1 cellular context compared by ENCODE assay signal in the genomic region with DNA sequence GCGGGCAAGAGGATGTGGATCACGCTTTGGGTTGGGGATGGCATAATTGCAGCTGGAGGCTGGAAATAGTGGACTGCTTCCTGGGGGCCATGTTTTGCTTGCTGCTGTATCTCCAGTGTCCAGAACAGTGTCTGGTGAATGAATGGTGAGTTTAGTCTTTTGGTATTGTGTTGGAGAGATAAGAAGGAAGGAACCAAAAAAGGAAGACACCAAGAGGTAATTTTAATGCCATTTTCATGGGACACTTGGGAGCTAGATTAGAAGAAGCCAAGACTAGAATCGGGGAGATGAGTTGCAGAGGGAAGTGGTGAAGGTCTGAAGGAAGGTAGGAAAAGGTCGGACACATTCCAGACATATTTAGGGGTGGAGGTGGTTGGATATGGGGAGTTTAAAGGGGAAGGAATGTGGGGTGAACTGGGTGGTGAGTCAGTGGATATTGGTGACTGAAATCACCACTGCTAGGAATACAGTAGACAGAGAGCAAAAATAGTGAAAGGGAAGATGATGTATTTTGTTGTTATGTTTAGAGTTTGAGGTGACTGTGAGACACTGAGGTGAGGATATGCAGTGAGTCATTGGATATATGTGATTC.
TF ChIP-seq lines count a peak whose summit lies in the region.

No MANE protein-coding gene starts in this region.

TF ChIP-seq in HEK293, 187 proteins besides CTCF, POLR2A, EP300 and RAD21 (continued from another document):
- TF ChIP-seq, protein P1, sequence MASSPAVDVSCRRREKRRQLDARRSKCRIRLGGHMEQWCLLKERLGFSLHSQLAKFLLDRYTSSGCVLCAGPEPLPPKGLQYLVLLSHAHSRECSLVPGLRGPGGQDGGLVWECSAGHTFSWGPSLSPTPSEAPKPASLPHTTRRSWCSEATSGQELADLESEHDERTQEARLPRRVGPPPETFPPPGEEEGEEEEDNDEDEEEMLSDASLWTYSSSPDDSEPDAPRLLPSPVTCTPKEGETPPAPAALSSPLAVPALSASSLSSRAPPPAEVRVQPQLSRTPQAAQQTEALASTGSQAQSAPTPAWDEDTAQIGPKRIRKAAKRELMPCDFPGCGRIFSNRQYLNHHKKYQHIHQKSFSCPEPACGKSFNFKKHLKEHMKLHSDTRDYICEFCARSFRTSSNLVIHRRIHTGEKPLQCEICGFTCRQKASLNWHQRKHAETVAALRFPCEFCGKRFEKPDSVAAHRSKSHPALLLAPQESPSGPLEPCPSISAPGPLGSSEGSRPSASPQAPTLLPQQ (tag by site-specific recombination; IDR thresholded peaks at IDR 0.05): no peak
- TF ChIP-seq ZBTB11 (tag by site-specific recombination; conservative IDR thresholded peaks at IDR 0.05; ENCODE audit: low read depth) (no peak), BCL11B (tag by site-specific recombination; IDR thresholded peaks at IDR 0.05; ENCODE audit: low read depth) (no peak), ZNF37A (tag by site-specific recombination; IDR thresholded peaks at IDR 0.05) (no peak), ZNF174 (tag by site-specific recombination; IDR thresholded peaks at IDR 0.05) (no peak), ZNF416 (tag by site-specific recombination; IDR thresholded peaks at IDR 0.05) (no peak), ZNF184 (tag by site-specific recombination; IDR thresholded peaks at IDR 0.05) (no peak), PRDM10 (tag by site-specific recombination; IDR thresholded peaks at IDR 0.05) (peak; percentile 82), ZNF155 (tag by site-specific recombination; IDR thresholded peaks at IDR 0.05) (no peak), PRDM2 (tag by site-specific recombination; IDR thresholded peaks at IDR 0.05; ENCODE audit: borderline replicate concordance) (no peak)
